Comparison of ENCODE assay signal across 8 cellular contexts in the genomic region with DNA sequence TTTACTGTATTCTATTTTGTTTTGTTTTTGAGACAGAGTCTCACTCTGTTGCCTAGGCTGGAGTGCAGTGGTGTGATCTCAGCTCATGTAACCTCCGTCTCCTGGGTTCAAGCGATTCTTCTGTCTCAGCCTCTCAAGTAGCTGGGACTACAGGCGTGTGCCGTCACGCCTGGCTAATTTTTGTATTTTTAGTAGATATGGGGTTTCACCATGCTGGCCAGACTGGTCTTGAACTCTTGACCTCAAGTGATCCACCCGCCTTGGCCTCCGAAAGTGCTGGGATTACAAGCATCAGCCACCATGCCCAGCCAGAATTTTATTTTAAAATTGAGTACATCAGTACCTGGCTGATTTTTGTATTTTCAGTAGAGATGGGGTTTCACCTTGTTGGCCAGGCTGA. TPM values are rescaled to one million over a fixed set of nuclear protein-coding genes. Genes with fewer than 3 reads are reported as not detected.
DNase-seq lines count a peak whose midpoint lies in the region; ATAC-seq, FAIRE-seq and TF ChIP-seq lines count a peak whose summit lies in the region.
"Not testable (repeated sequence)": the region's sequence is repeated elsewhere in the genome, so short reads cannot be mapped to it uniquely, and the experiment has no call there.

No MANE protein-coding gene starts in this region.

- not testable (repeated sequence) for TF ChIP-seq POLR2A in GM12891 (IDR thresholded peaks at IDR 0.05; ENCODE audit: low read depth, low read length)

- H3K9me3 ChIP-seq in colonic mucosa = not testable (repeated sequence)

- not testable (repeated sequence) for DNase-seq in GM12891 (ENCODE audit: insufficient read length, low spot score); GM19239 (ENCODE audit: insufficient read length, low spot score); activated B cell treated with CpG ODN at 0.5 μM for 24 hours; memory B cell (ENCODE audit: low spot score in 2 of 2)
- DNase-seq in activated T-cell treated with anti-CD3 and anti-CD28 coated beads, Interleukin-2, amount 50 U/mL, for 48 hours = peak; percentile 4 to 7
- DNase-seq in colonic mucosa = peak; percentile 4

- not testable (repeated sequence) for H3K27ac Mint-ChIP-seq in activated B cell treated with CpG ODN at 0.5 μM for 24 hours; memory B cell; stimulated activated memory B cell treated with anti-CD40 and anti-IgM and Interleukin-4, amounts not matched to agents 10 μg/mL and 1 μg/mL and 100 μg/mL, for 72 hours

- H3K4me3 Mint-ChIP-seq in activated B cell treated with CpG ODN at 0.5 μM for 24 hours (peak overlapping the region; percentile 4), memory B cell (peak overlapping the region; percentile 32)
- peak overlapping the region; percentile 18 for H3K4me3 Mint-ChIP-seq in stimulated activated memory B cell treated with anti-CD40 and anti-IgM and Interleukin-4, amounts not matched to agents 10 μg/mL and 1 μg/mL and 100 μg/mL, for 72 hours

- CTCF ChIA-PET in activated B cell treated with CpG ODN at 0.5 μM for 24 hours (lab: Charles Lee) = not testable (repeated sequence)

- H3K4me3 ChIP-seq in colonic mucosa = not testable (repeated sequence)

- intact Hi-C loops in activated B cell treated with CpG ODN at 0.5 μM for 24 hours (cut with micrococcal nuclease); colonic mucosa (cut with DNase I): not testable (repeated sequence)

- not testable (repeated sequence) for FAIRE-seq in GM12891 (lab: Jason Lieb, UNC)
- peak; percentile 57 for FAIRE-seq in GM19239 (lab: Jason Lieb, UNC)

- H3K36me3 ChIP-seq in colonic mucosa = not testable (repeated sequence)

- H3K4me1 Mint-ChIP-seq in activated B cell treated with CpG ODN at 0.5 μM for 24 hours (peaks cover 37% of the 10 kb centered on the region), memory B cell (peaks cover 22% of the 10 kb centered on the region)
- H3K4me1 Mint-ChIP-seq in stimulated activated memory B cell treated with anti-CD40 and anti-IgM and Interleukin-4, amounts not matched to agents 10 μg/mL and 1 μg/mL and 100 μg/mL, for 72 hours = peaks cover 26% of the 10 kb centered on the region

- not testable (repeated sequence) for H3K4me1 ChIP-seq in colonic mucosa

- H3K27me3 Mint-ChIP-seq in activated B cell treated with CpG ODN at 0.5 μM for 24 hours; memory B cell; stimulated activated memory B cell treated with anti-CD40 and anti-IgM and Interleukin-4, amounts not matched to agents 10 μg/mL and 1 μg/mL and 100 μg/mL, for 72 hours: not testable (repeated sequence)

- H3K36me3 Mint-ChIP-seq in activated B cell treated with CpG ODN at 0.5 μM for 24 hours (ENCODE audit: low read depth) = peaks cover 25% of the 10 kb centered on the region
- H3K36me3 Mint-ChIP-seq in memory B cell = not testable (repeated sequence)
- H3K36me3 Mint-ChIP-seq in stimulated activated memory B cell treated with anti-CD40 and anti-IgM and Interleukin-4, amounts not matched to agents 10 μg/mL and 1 μg/mL and 100 μg/mL, for 72 hours = peaks cover 13% of the 10 kb centered on the region

- peak; percentile 39 for ATAC-seq in HG02759 (IDR thresholded peaks at IDR 0.05; ENCODE audit: unreplicated experiment)
- not testable (repeated sequence) for ATAC-seq in activated B cell treated with CpG ODN at 0.5 μM for 24 hours (ENCODE audit: low read depth); memory B cell (ENCODE audit: low read depth); stimulated activated memory B cell treated with anti-CD40 and anti-IgM and Interleukin-4, amounts not matched to agents 10 μg/mL and 1 μg/mL and 100 μg/mL, for 72 hours

- POLR2A ChIA-PET in activated B cell treated with CpG ODN at 0.5 μM for 24 hours (lab: Charles Lee) = not testable (repeated sequence)

- not testable (repeated sequence) for H3K9me3 Mint-ChIP-seq in activated B cell treated with CpG ODN at 0.5 μM for 24 hours; memory B cell; stimulated activated memory B cell treated with anti-CD40 and anti-IgM and Interleukin-4, amounts not matched to agents 10 μg/mL and 1 μg/mL and 100 μg/mL, for 72 hours

- not testable (repeated sequence) for H3K27me3 ChIP-seq in colonic mucosa

- H3K9ac ChIP-seq in colonic mucosa (ENCODE audit: low read depth in 2 of 2, low read length in 2 of 2) = not testable (repeated sequence)

- not testable (repeated sequence) for H3K27ac ChIP-seq in colonic mucosa

- not testable (repeated sequence) for TF ChIP-seq CTCF in activated B cell treated with CpG ODN at 0.5 μM for 24 hours (IDR thresholded peaks at IDR 0.05); colonic mucosa (IDR thresholded peaks at IDR 0.05)

TF ChIP-seq in GM12891, 5 proteins besides CTCF, POLR2A, EP300 and RAD21:
- TF ChIP-seq PAX5 (IDR thresholded peaks at IDR 0.05; ENCODE audit: insufficient read depth, low read length, severe bottlenecking) = peak; percentile 67

RNA-seq across cellular contexts. Expression of a gene that starts 15.4 kb away (rescaled TPM):
- polyA plus RNA-seq in GM12891 (2012; ENCODE audit: low read depth, missing spikeins) = 17.3 TPM
- 54.6 and 57.0 TPM in 2 replicates for total RNA-seq in activated B cell treated with CpG ODN at 0.5 μM for 24 hours
- total RNA-seq in colonic mucosa = 10 to 100 TPM; 39.0 to 44.1 TPM
